Comparison of ENCODE assay signal across 22 cellular contexts in genomic region chr10:95121904-95122303, GRCh38. TPM values are rescaled to one million over a fixed set of nuclear protein-coding genes. Genes with fewer than 3 reads are reported as not detected.
DNase-seq lines count a peak whose midpoint lies in the region; ATAC-seq and TF ChIP-seq lines count a peak whose summit lies in the region.
"Had no signal": no experiment of that assay in that cellular context is flagged by ENCODE, and none has a peak within 500 bp of the region (broad histone marks: within the 10 kb centered on the region; RNA-seq: fewer than 3 reads in every experiment).

No MANE protein-coding gene starts in this region.

- no peak overlapping the region for H2AFZ ChIP-seq in trophoblast cell (ENCODE audit: insufficient read depth, low read length, poor library complexity)
- H2AFZ ChIP-seq: neural progenitor cell had no signal

- no peak for TF ChIP-seq CTCF in ascending aorta (IDR thresholded peaks at IDR 0.05)

- no peak overlapping the region for H3K4ac ChIP-seq in trophoblast cell (ENCODE audit: low read depth, low read length)

- H3K9me3 ChIP-seq in adipocyte (ENCODE audit: control insufficient read depth, low read length) = peaks cover 23% of the 10 kb centered on the region
- peaks cover 3% of the 10 kb centered on the region for H3K9me3 ChIP-seq in trophoblast cell (ENCODE audit: insufficient read depth, low read depth, low read length)
- H3K9me3 ChIP-seq in ascending aorta = peaks cover 0 to 23% of the 10 kb centered on the region in 2 donors

- no peak overlapping the region for H2AK5ac ChIP-seq in trophoblast cell (ENCODE audit: low read length)

- no peak overlapping the region for H2BK12ac ChIP-seq in trophoblast cell (ENCODE audit: low read length)

- H3K27ac ChIP-seq in trophoblast cell (ENCODE audit: low read depth, low read length) (no peak overlapping the region), ascending aorta (no peak overlapping the region)
- H3K27ac ChIP-seq: breast epithelium, neural progenitor cell had no signal

- H3K14ac ChIP-seq in trophoblast cell (ENCODE audit: low read length) = no peak overlapping the region

- H3K4me1 ChIP-seq in adipocyte (ENCODE audit: control insufficient read depth, insufficient read depth, low read length) (no peaks in the 10 kb centered on the region), trophoblast cell (ENCODE audit: control insufficient read depth in 1 of 2, insufficient read depth in 2 of 2, low read length in 2 of 2) (no peaks in the 10 kb centered on the region), ascending aorta (no peaks in the 10 kb centered on the region)
- H3K4me1 ChIP-seq: breast epithelium, neural progenitor cell had no signal

- H2BK5ac ChIP-seq in trophoblast cell (ENCODE audit: low read depth, low read length, poor library complexity) = no peak overlapping the region

- intact Hi-C loops in Right ventricle myocardium superior (cut with DNase I) = no loop called here
- intact Hi-C loops in Right ventricle myocardium inferior (cut with DNase I) = no loop called here
- intact Hi-C loops in ascending aorta (cut with DNase I) = no loop called here

- ATAC-seq in Right ventricle myocardium superior (ENCODE audit: poor library complexity) (peak; percentile 15), Right ventricle myocardium inferior (no peak), left lobe of liver (peak; percentile 87)
- ATAC-seq: activated CD8-positive, alpha-beta memory T cell treated with anti-CD3 and anti-CD28 coated beads, Interleukin-2, amount 10 ng/mL, durations not matched to agents 7 days and 5 days; activated T-helper 17 cell treated with anti-CD3 and anti-CD28 coated beads, Interleukin-2, amount 50 U/mL, for 72 hours had no signal

- H2BK120ac ChIP-seq in trophoblast cell (ENCODE audit: insufficient read depth, low read length, poor library complexity) = no peak overlapping the region

- H4K91ac ChIP-seq in trophoblast cell (ENCODE audit: low read depth, low read length) = no peak overlapping the region

- H3K79me1 ChIP-seq in trophoblast cell (ENCODE audit: low read length) = no peaks in the 10 kb centered on the region

- no peak overlapping the region for H3K4me3 ChIP-seq in adipocyte (ENCODE audit: low read length)
- H3K4me3 ChIP-seq in trophoblast cell (ENCODE audit: low read depth, low read length) = no peak overlapping the region
- H3K4me3 ChIP-seq in ascending aorta = no peak overlapping the region
- H3K4me3 ChIP-seq: breast epithelium, neural progenitor cell had no signal

- DNase-seq in Right ventricle myocardium superior (no peak), Right ventricle myocardium inferior (ENCODE audit: missing footprints) (no peak), adipocyte (ENCODE audit: low read depth) (peak; percentile 15), left lobe of liver (ENCODE audit: low spot score) (peak; percentile 83), trophoblast cell (no peak), NCI-H2171 (lab: John Stamatoyannopoulos, UW) (no peak), ascending aorta (ENCODE audit: low spot score in 2 of 2) (no peak), activated T-cell treated with anti-CD3 and anti-CD28 coated beads for 4 hours (no peak)
- DNase-seq: ACHN; activated CD4-positive, alpha-beta T cell treated with anti-CD3 and anti-CD28 coated beads for 48 hours; activated CD8-positive, alpha-beta memory T cell treated with anti-CD3 and anti-CD28 coated beads, Interleukin-2, amount 10 ng/mL, durations not matched to agents 7 days and 5 days; HFFc6; KG1; NCI-H2171 treated with DMSO at 0.1 percent for 48 hours; stimulated activated CD4-positive, alpha-beta T cell treated with anti-CD3 and anti-CD28 coated beads, Interleukin-12 subunit alpha, Interleukin-12 subunit beta, amount 100 ng/mL, for 4 hours; stimulated activated CD8-positive, alpha-beta memory T cell treated with anti-CD3 and anti-CD28 coated beads, Interleukin-4, amount 100 ng/mL, for 48 hours; substantia nigra had no signal

- no peaks in the 10 kb centered on the region for H3K36me3 ChIP-seq in adipocyte (ENCODE audit: control insufficient read depth, insufficient read depth, low read length, severe bottlenecking)
- no peaks in the 10 kb centered on the region for H3K36me3 ChIP-seq in trophoblast cell (ENCODE audit: control insufficient read depth in 1 of 2, insufficient read depth in 2 of 2, low read length in 2 of 2)
- no peaks in the 10 kb centered on the region for H3K36me3 ChIP-seq in ascending aorta
- H3K36me3 ChIP-seq: breast epithelium, neural progenitor cell had no signal

- H3K27me3 ChIP-seq in adipocyte (replicated peaks; ENCODE audit: control insufficient read depth, insufficient read depth, low read length) = no peaks in the 10 kb centered on the region
- H3K27me3 ChIP-seq in trophoblast cell (ENCODE audit: insufficient read depth, low read length) = no peaks in the 10 kb centered on the region
- H3K27me3 ChIP-seq in ascending aorta = no peaks in the 10 kb centered on the region
- H3K27me3 ChIP-seq: breast epithelium, neural progenitor cell had no signal

- H3K23ac ChIP-seq in trophoblast cell (ENCODE audit: low read length) = no peak overlapping the region

- H4K12ac ChIP-seq in trophoblast cell (ENCODE audit: low read depth, low read length) = no peak overlapping the region

- H3K18ac ChIP-seq in trophoblast cell (ENCODE audit: low read length) = no peak overlapping the region

- no peak overlapping the region for H3K9ac ChIP-seq in adipocyte (ENCODE audit: low read length)
- no peak overlapping the region for H3K9ac ChIP-seq in trophoblast cell (ENCODE audit: low read length)
- H3K9ac ChIP-seq: neural progenitor cell had no signal

- H3K79me2 ChIP-seq in trophoblast cell (ENCODE audit: control insufficient read depth, insufficient read depth, low read length, poor library complexity) = no peaks in the 10 kb centered on the region

- H4K8ac ChIP-seq in trophoblast cell (ENCODE audit: low read depth, low read length) = no peak overlapping the region

- no CpG with 5 or more reads among the region's 2 CpGs for WGBS in trophoblast cell (ENCODE audit: extremely low coverage, insufficient coverage, insufficient read length)

- no peak overlapping the region for H3K4me2 ChIP-seq in trophoblast cell (ENCODE audit: low read length)
- H3K4me2 ChIP-seq: neural progenitor cell had no signal

RNA-seq across cellular contexts. Expression of gene CYP2C8, which starts 52.6 kb away (rescaled TPM):
- total RNA-seq in Right ventricle myocardium superior = 0.22 TPM
- not detected for total RNA-seq in Right ventricle myocardium inferior
- 1,524 TPM for total RNA-seq in left lobe of liver
- polyA plus RNA-seq in trophoblast cell (2013) = 0.39 and 0.55 TPM in 2 replicates
- not detected for total RNA-seq in ascending aorta
- total RNA-seq: activated CD8-positive, alpha-beta memory T cell treated with anti-CD3 and anti-CD28 coated beads, Interleukin-2, amount 10 ng/mL, durations not matched to agents 7 days and 5 days; dermis microvascular lymphatic vessel endothelial cell; HFFc6; pulmonary artery endothelial cell had no signal

Comparison
In these comparisons a context has a peak if more than half of its experiments do, and no peak if none do; other contexts are left out.
1. DNase-seq: peak in adipocyte (single experiment) and left lobe of liver (single experiment); none in Right ventricle myocardium superior (single experiment), Right ventricle myocardium inferior (single experiment), trophoblast cell (0 of 2), NCI-H2171 (single experiment), ascending aorta (0 of 2) and activated T-cell treated with anti-CD3 and anti-CD28 coated beads for 4 hours (single experiment).
2. RNA of gene CYP2C8, which starts 52.6 kb away (total RNA-seq): 1,524 TPM in left lobe of liver (single experiment); 0.22 TPM in Right ventricle myocardium superior (single experiment), not detected in ascending aorta (single experiment) and not detected in Right ventricle myocardium inferior (single experiment); every median in the first group is over 1,000 times any median in the second.